In genomic region chr12:57389033-57389432, GRCh38 we compare ENCODE assay signal across 13 cellular contexts.
DNase-seq lines count a peak whose midpoint lies in the region; ATAC-seq and TF ChIP-seq lines count a peak whose summit lies in the region.
"Had no signal": no experiment of that assay in that cellular context is flagged by ENCODE, and none has a peak within 500 bp of the region (broad histone marks: within the 10 kb centered on the region; RNA-seq: fewer than 3 reads in every experiment).

No MANE protein-coding gene starts in this region.

- no peak for ATAC-seq in GM21447 (IDR thresholded peaks at IDR 0.05; ENCODE audit: unreplicated experiment)
- ATAC-seq in HG02759 (IDR thresholded peaks at IDR 0.05; ENCODE audit: unreplicated experiment), result no peak
- no peak for ATAC-seq in stimulated activated naive CD8-positive, alpha-beta T cell treated with anti-CD3 and anti-CD28 coated beads, Interleukin-15, amount 100 ng/mL, for 72 hours
- ATAC-seq: activated T-cell treated with anti-CD3 and anti-CD28 coated beads, Interleukin-2, amount 50 U/mL, for 4 hours; left lobe of liver had no signal

- H3K4me3 ChIP-seq in AG04449 (ENCODE audit: low read depth, low read length), result no peak overlapping the region
- H3K4me3 ChIP-seq in HEK293 (ENCODE audit: low read depth, low read length), result no peak overlapping the region

- CTCF ChIA-PET in AG04449 (lab: Yijun Ruan, JAX), result interaction anchor here (1.2 to 2.1 kb wide), 3 partner anchors 10 to 81 kb away, joined by 5 to 7 read pairs (median 6); no protein-coding TSS in a partner anchor
- CTCF ChIA-PET in HEK293 (lab: Yijun Ruan, JAX), result interaction anchor here (0.5 to 2.0 kb wide), 7 partner anchors 12 to 731 kb away, joined by 3 to 9 read pairs (median 3); no protein-coding TSS in a partner anchor

- H3K27ac ChIP-seq in HEK293 (ENCODE audit: extremely low read depth, low read depth, low read length), result no peak overlapping the region

- no peaks in the 10 kb centered on the region for H3K27me3 Mint-ChIP-seq in stimulated activated naive CD8-positive, alpha-beta T cell treated with anti-CD3 and anti-CD28 coated beads, Interleukin-15, amount 100 ng/mL, for 72 hours
- H3K27me3 Mint-ChIP-seq: dendritic cell treated with granulocyte-macrophage colony-stimulating factor and Interleukin-4, amounts not matched to agents 40 ng/mL and 50 ng/mL, for 4 days had no signal

- TF ChIP-seq CTCF in AG04449 (IDR thresholded peaks at IDR 0.05; ENCODE audit: insufficient read depth, low read length, missing control alignments) (no peak), HEK293 (tag by site-specific recombination; IDR thresholded peaks at IDR 0.05) (no peak)

- no peaks in the 10 kb centered on the region for H3K4me1 ChIP-seq in HEK293 (ENCODE audit: control insufficient read depth, insufficient read depth, low read length)

- no peaks in the 10 kb centered on the region for H3K9me3 ChIP-seq in HEK293 (ENCODE audit: control insufficient read depth, insufficient read depth, low read depth, low read length)

- peaks cover 18% of the 10 kb centered on the region for H3K4me1 Mint-ChIP-seq in stimulated activated naive CD8-positive, alpha-beta T cell treated with anti-CD3 and anti-CD28 coated beads, Interleukin-15, amount 100 ng/mL, for 72 hours

- peak; percentile 58 for DNase-seq in AG04449 (ENCODE audit: low read depth, low spot score)
- peak; percentile 26 for DNase-seq in amniotic stem cell (lab: John Stamatoyannopoulos, UW)
- peak; percentile 93 for DNase-seq in iris pigment epithelial cell (ENCODE audit: low read depth)
- DNase-seq in NCI-H446 treated with DMSO at 0.1 percent for 48 hours (lab: John Stamatoyannopoulos, UW), result no peak
- no peak for DNase-seq in stimulated activated naive CD8-positive, alpha-beta T cell treated with anti-CD3 and anti-CD28 coated beads, Interleukin-15, amount 100 ng/mL, for 72 hours
- DNase-seq: activated T-cell treated with anti-CD3 and anti-CD28 coated beads, Interleukin-2, amount 50 U/mL, for 4 hours; Calu3; T1000 had no signal

- H3K9me3 Mint-ChIP-seq in stimulated activated naive CD8-positive, alpha-beta T cell treated with anti-CD3 and anti-CD28 coated beads, Interleukin-15, amount 100 ng/mL, for 72 hours, result no peaks in the 10 kb centered on the region
- H3K9me3 Mint-ChIP-seq: activated T-cell treated with anti-CD3 and anti-CD28 coated beads, Interleukin-2, amount 50 U/mL, for 4 hours; dendritic cell treated with granulocyte-macrophage colony-stimulating factor and Interleukin-4, amounts not matched to agents 40 ng/mL and 50 ng/mL, for 4 days had no signal

- H3K27ac Mint-ChIP-seq in stimulated activated naive CD8-positive, alpha-beta T cell treated with anti-CD3 and anti-CD28 coated beads, Interleukin-15, amount 100 ng/mL, for 72 hours, result no peak overlapping the region
- H3K27ac Mint-ChIP-seq: dendritic cell treated with granulocyte-macrophage colony-stimulating factor and Interleukin-4, amounts not matched to agents 40 ng/mL and 50 ng/mL, for 4 days had no signal

- POLR2A ChIA-PET in AG04449 (lab: Yijun Ruan, JAX), result interaction anchor here (0.6 to 1.0 kb wide), 2 partner anchors 32 to 70 kb away, joined by 3 read pairs; partner anchors contain the start of gene GLI1
- POLR2A ChIA-PET in HEK293 (lab: Yijun Ruan, JAX), result interaction anchor here (0.9 kb wide), 1 partner anchor 41 kb away, joined by 3 read pairs; no protein-coding TSS in a partner anchor

- no peak overlapping the region for H3K4me3 Mint-ChIP-seq in stimulated activated naive CD8-positive, alpha-beta T cell treated with anti-CD3 and anti-CD28 coated beads, Interleukin-15, amount 100 ng/mL, for 72 hours
- H3K4me3 Mint-ChIP-seq: activated T-cell treated with anti-CD3 and anti-CD28 coated beads, Interleukin-2, amount 50 U/mL, for 4 hours; dendritic cell treated with granulocyte-macrophage colony-stimulating factor and Interleukin-4, amounts not matched to agents 40 ng/mL and 50 ng/mL, for 4 days had no signal

- peaks cover 12 to 14% of the 10 kb centered on the region in 2 experiments; a peak in 2 of 3 replicates for H3K36me3 ChIP-seq in HEK293 (ENCODE audit: control insufficient read depth in 2 of 2, insufficient read depth in 1 of 2, low read length in 2 of 2)

TF ChIP-seq in HEK293, 187 proteins besides CTCF, POLR2A, EP300 and RAD21:
- no peak for TF ChIP-seq ZSCAN5A (tag by site-specific recombination; IDR thresholded peaks at IDR 0.05)
- TF ChIP-seq SCRT2 (tag by site-specific recombination; IDR thresholded peaks at IDR 0.05), result peak; percentile 72
- no peak for TF ChIP-seq ZNF121 (tag by site-specific recombination; IDR thresholded peaks at IDR 0.05)

Comparison
In these comparisons a context has a peak if more than half of its experiments do, and no peak if none do; other contexts are left out.
1. DNase-seq: peak in AG04449 (single experiment), amniotic stem cell (single experiment) and iris pigment epithelial cell (single experiment); none in NCI-H446 treated with DMSO at 0.1 percent for 48 hours (single experiment) and stimulated activated naive CD8-positive, alpha-beta T cell treated with anti-CD3 and anti-CD28 coated beads, Interleukin-15, amount 100 ng/mL, for 72 hours (0 of 2).